Comparison of ENCODE assay signal across 21 cellular contexts in genomic region chr16:75169899-75170405, GRCh38. TPM values are rescaled to one million over a fixed set of nuclear protein-coding genes. Genes with fewer than 3 reads are reported as not detected.
"Had no signal": no experiment of that assay in that cellular context is flagged by ENCODE, and none has a peak within 500 bp of the region (broad histone marks: within the 10 kb centered on the region; RNA-seq: fewer than 3 reads in every experiment).

No MANE protein-coding gene starts in this region.

- ATAC-seq: left colon, left ventricle myocardium superior, natural killer cell had no signal

- H3K27ac ChIP-seq: colonic mucosa, hepatocyte, testis, tibial nerve had no signal

- H3K4me3 ChIP-seq: colonic mucosa, hepatocyte, smooth muscle cell, testis, tibial nerve had no signal

- H2AFZ ChIP-seq: hepatocyte had no signal

- DNase-seq: colonic mucosa; dermis blood vessel endothelial cell; foreskin melanocyte; head of caudate nucleus; left colon; left ventricle myocardium superior; natural killer cell; posterior cingulate gyrus; stimulated activated CD4-positive, alpha-beta T cell treated with anti-CD3 and anti-CD28 coated beads, Interleukin-2, amount 100 ng/mL, for 48 hours; stimulated activated naive CD4-positive, alpha-beta T cell treated with Interleukin-2 at 50 U/mL for 16 hours; testis had no signal

- H3K9me3 ChIP-seq: testis had no signal

- H3K27me3 ChIP-seq: colonic mucosa, hepatocyte, testis, tibial nerve had no signal

- H3K4me1 ChIP-seq: colonic mucosa, testis, tibial nerve had no signal

- H3K4me2 ChIP-seq: hepatocyte, smooth muscle cell had no signal

RNA-seq across cellular contexts. Expression of gene CTRB2, which starts 37.0 kb away (rescaled TPM):
- total RNA-seq: cerebellum, dermis blood vessel endothelial cell, hepatocyte, kidney epithelial cell, left ventricle myocardium superior, lung microvascular endothelial cell, natural killer cell, neural crest cell, osteocyte, pulmonary artery endothelial cell, ureter had no signal

RNA-seq across cellular contexts. Expression of gene CTRB1, which starts 48.8 kb away (rescaled TPM):
- total RNA-seq: cerebellum, dermis blood vessel endothelial cell, hepatocyte, kidney epithelial cell, left ventricle myocardium superior, lung microvascular endothelial cell, natural killer cell, neural crest cell, osteocyte, pulmonary artery endothelial cell, smooth muscle cell, ureter had no signal

RNA-seq across cellular contexts. Expression of gene LDHD, which starts 53.4 kb away (rescaled TPM):
- total RNA-seq: kidney epithelial cell had no signal
